In genomic region chr6:168994966-168995365, GRCh38 we compare ENCODE assay signal across 25 cellular contexts.
DNase-seq lines count a peak whose midpoint lies in the region; ATAC-seq, FAIRE-seq and TF ChIP-seq lines count a peak whose summit lies in the region.
"Had no signal": no experiment of that assay in that cellular context is flagged by ENCODE, and none has a peak within 500 bp of the region (broad histone marks: within the 10 kb centered on the region; RNA-seq: fewer than 3 reads in every experiment).

No MANE protein-coding gene starts in this region.

- intact Hi-C loops in Calu3 (cut with micrococcal nuclease; ENCODE audit: unreplicated experiment): no loop called here
- intact Hi-C loops in activated CD4-positive, alpha-beta T cell treated with anti-CD3 and anti-CD28 coated beads for 36 hours (cut with DNase I, micrococcal nuclease): no loop called here
- intact Hi-C loops in CD4-positive, alpha-beta T cell (cut with DNase I, micrococcal nuclease): no loop called here

- no peak overlapping the region for H2BK15ac ChIP-seq in neuronal stem cell (ENCODE audit: low read length)

- TF ChIP-seq CTCF in Calu3 (IDR thresholded peaks at IDR 0.05; ENCODE audit: unreplicated experiment) (no peak), bronchial epithelial cell (IDR thresholded peaks at IDR 0.05; ENCODE audit: insufficient read depth, low read length, severe bottlenecking) (no peak)
- TF ChIP-seq CTCF in CD4-positive, alpha-beta T cell (IDR thresholded peaks at IDR 0.05): no peak

- H3K9ac ChIP-seq in neuronal stem cell (ENCODE audit: low read depth, low read length, poor library complexity): peak overlapping the region; percentile 30

- no peak overlapping the region for H4K8ac ChIP-seq in neuronal stem cell (ENCODE audit: low read depth, low read length)

- H3K27me3 ChIP-seq in bronchial epithelial cell (ENCODE audit: control insufficient read depth, insufficient read depth, low read length): no peaks in the 10 kb centered on the region
- H3K27me3 ChIP-seq in neuronal stem cell (ENCODE audit: control insufficient read depth in 3 of 3, insufficient read depth in 3 of 3, low read depth in 1 of 3, low read length in 3 of 3): no peaks in the 10 kb centered on the region
- no peaks in the 10 kb centered on the region for H3K27me3 ChIP-seq in CD4-positive, alpha-beta T cell (ENCODE audit: control insufficient read depth, insufficient read depth, low read length)
- H3K27me3 ChIP-seq: Peyer's patch, SJCRH30 had no signal

- no peaks in the 10 kb centered on the region for H3K4me1 ChIP-seq in neuronal stem cell (ENCODE audit: control insufficient read depth in 2 of 2, insufficient read depth in 1 of 2, low read depth in 1 of 2, low read length in 2 of 2)
- H3K4me1 ChIP-seq: A549, Peyer's patch had no signal

- DNase-seq in Calu3: peak; percentile 18
- peak; percentile 4 for DNase-seq in HT1080 (ENCODE audit: low read depth)
- no peak for DNase-seq in bronchial epithelial cell (ENCODE audit: low read depth)
- no peak for DNase-seq in neuronal stem cell (ENCODE audit: low spot score)
- DNase-seq in activated CD4-positive, alpha-beta T cell treated with anti-CD3 and anti-CD28 coated beads for 36 hours: no peak
- no peak for DNase-seq in CD4-positive, alpha-beta T cell
- DNase-seq: DMS 273 treated with DMSO at 0.1 percent for 48 hours, DMS79 treated with DMSO at 0.1 percent for 48 hours, KBM-7, NCI-H1105 treated with DMSO at 0.1 percent for 48 hours, NCI-H1694, NCI-H2081, NCI-H2171, NCI-H446, NCI-H526, Peyer's patch, SJCRH30 had no signal

- H3K9me3 Mint-ChIP-seq in Calu3 (ENCODE audit: low read depth, unreplicated experiment): no peaks in the 10 kb centered on the region
- H3K9me3 Mint-ChIP-seq in activated CD4-positive, alpha-beta T cell treated with anti-CD3 and anti-CD28 coated beads for 36 hours (ENCODE audit: low read depth): no peaks in the 10 kb centered on the region
- H3K9me3 Mint-ChIP-seq in CD4-positive, alpha-beta T cell: no peaks in the 10 kb centered on the region

- H3K23ac ChIP-seq in neuronal stem cell (ENCODE audit: low read depth, low read length, poor library complexity): no peak overlapping the region

- H3K4ac ChIP-seq in neuronal stem cell (ENCODE audit: low read length): no peak overlapping the region

- no peak overlapping the region for H3K27ac ChIP-seq in neuronal stem cell (replicated peaks; ENCODE audit: low read length)
- H3K27ac ChIP-seq in CD4-positive, alpha-beta T cell (ENCODE audit: low read depth, low read length): no peak overlapping the region
- H3K27ac ChIP-seq: A549, Peyer's patch, SJCRH30 had no signal

- H3K36me3 ChIP-seq in bronchial epithelial cell (ENCODE audit: control insufficient read depth, insufficient read depth, low read length) (no peaks in the 10 kb centered on the region), neuronal stem cell (replicated peaks in 1 of 2; ENCODE audit: control insufficient read depth in 2 of 2, insufficient read depth in 2 of 2, low read length in 2 of 2) (no peaks in the 10 kb centered on the region)
- H3K36me3 ChIP-seq: Peyer's patch, SJCRH30 had no signal

- no peak for ATAC-seq in activated CD4-positive, alpha-beta T cell treated with anti-CD3 and anti-CD28 coated beads for 36 hours
- ATAC-seq in GM21390 (IDR thresholded peaks at IDR 0.05; ENCODE audit: unreplicated experiment): no peak
- no peak for ATAC-seq in HG02870 (IDR thresholded peaks at IDR 0.05; ENCODE audit: unreplicated experiment)
- ATAC-seq in CD4-positive, alpha-beta T cell (ENCODE audit: poor library complexity): no peak
- ATAC-seq: A549 had no signal

- H3K27ac Mint-ChIP-seq in Calu3 (ENCODE audit: unreplicated experiment): no peak overlapping the region
- no peak overlapping the region for H3K27ac Mint-ChIP-seq in activated CD4-positive, alpha-beta T cell treated with anti-CD3 and anti-CD28 coated beads for 36 hours
- no peak overlapping the region for H3K27ac Mint-ChIP-seq in CD4-positive, alpha-beta T cell
- H3K27ac Mint-ChIP-seq: B cell had no signal

- H2BK12ac ChIP-seq in neuronal stem cell (ENCODE audit: low read length): no peak overlapping the region

- WGBS in neuronal stem cell (ENCODE audit: extremely low coverage in 2 of 2, insufficient read length in 2 of 2, insufficient replicate concordance in 1 of 2), 2 donors: no CpG with 5 or more reads among the region's 5 CpGs

- no peak overlapping the region for H2BK5ac ChIP-seq in neuronal stem cell (ENCODE audit: low read length)

- H4K91ac ChIP-seq in neuronal stem cell (ENCODE audit: low read depth, low read length, poor library complexity): no peak overlapping the region

- no peak overlapping the region for H3K14ac ChIP-seq in neuronal stem cell (ENCODE audit: low read length)

- CTCF ChIA-PET in Calu3 (lab: Charles Lee): interaction anchor here (0.5 kb wide), 1 partner anchor 351 kb away, joined by 3 read pairs; no protein-coding TSS in a partner anchor
- CTCF ChIA-PET in activated CD4-positive, alpha-beta T cell treated with anti-CD3 and anti-CD28 coated beads for 36 hours (lab: Charles Lee): no interaction called here
- CTCF ChIA-PET in CD4-positive, alpha-beta T cell (lab: Charles Lee): no interaction called here

- BruUV-seq in Calu3 (replicated peaks; lab: Mats Ljungman, UMichigan): no TSS peak

- H3K4me1 Mint-ChIP-seq in Calu3 (ENCODE audit: low read depth, unreplicated experiment): no peaks in the 10 kb centered on the region
- H3K4me1 Mint-ChIP-seq in activated CD4-positive, alpha-beta T cell treated with anti-CD3 and anti-CD28 coated beads for 36 hours: no peaks in the 10 kb centered on the region
- no peaks in the 10 kb centered on the region for H3K4me1 Mint-ChIP-seq in CD4-positive, alpha-beta T cell (ENCODE audit: low read depth)
- H3K4me1 Mint-ChIP-seq: B cell, CD14-positive monocyte had no signal

- H3K36me3 Mint-ChIP-seq in Calu3 (ENCODE audit: insufficient read depth, unreplicated experiment): no peaks in the 10 kb centered on the region
- H3K36me3 Mint-ChIP-seq in activated CD4-positive, alpha-beta T cell treated with anti-CD3 and anti-CD28 coated beads for 36 hours (ENCODE audit: low read depth): no peaks in the 10 kb centered on the region
- H3K36me3 Mint-ChIP-seq in CD4-positive, alpha-beta T cell (ENCODE audit: low read depth): no peaks in the 10 kb centered on the region
- H3K36me3 Mint-ChIP-seq: CD14-positive monocyte had no signal

- no peak overlapping the region for H3K4me3 ChIP-seq in bronchial epithelial cell (ENCODE audit: low read depth, low read length)
- H3K4me3 ChIP-seq in neuronal stem cell (ENCODE audit: low read length in 2 of 2): no peak overlapping the region
- H3K4me3 ChIP-seq: A549, Peyer's patch, SJCRH30 had no signal

- no peaks in the 10 kb centered on the region for H3K79me1 ChIP-seq in neuronal stem cell (ENCODE audit: low read depth, low read length)

- no peaks in the 10 kb centered on the region for H3K27me3 Mint-ChIP-seq in Calu3 (ENCODE audit: unreplicated experiment)
- H3K27me3 Mint-ChIP-seq in activated CD4-positive, alpha-beta T cell treated with anti-CD3 and anti-CD28 coated beads for 36 hours: no peaks in the 10 kb centered on the region
- H3K27me3 Mint-ChIP-seq in CD4-positive, alpha-beta T cell: no peaks in the 10 kb centered on the region
- H3K27me3 Mint-ChIP-seq: B cell had no signal

- no peak overlapping the region for H3K4me2 ChIP-seq in neuronal stem cell (ENCODE audit: insufficient read depth, low read length, poor library complexity, severe bottlenecking)
- H3K4me2 ChIP-seq: A549 had no signal

- FAIRE-seq in bronchial epithelial cell (lab: Jason Lieb, UNC): peak; percentile 23
- FAIRE-seq: A549, GM12891, GM18507, H54 had no signal

- POLR2A ChIA-PET in activated CD4-positive, alpha-beta T cell treated with anti-CD3 and anti-CD28 coated beads for 36 hours (lab: Charles Lee): no interaction called here
- POLR2A ChIA-PET in CD4-positive, alpha-beta T cell (lab: Charles Lee): no interaction called here

- H3K4me3 Mint-ChIP-seq in Calu3 (ENCODE audit: low read depth, unreplicated experiment): no peak overlapping the region
- H3K4me3 Mint-ChIP-seq in activated CD4-positive, alpha-beta T cell treated with anti-CD3 and anti-CD28 coated beads for 36 hours: no peak overlapping the region
- no peak overlapping the region for H3K4me3 Mint-ChIP-seq in CD4-positive, alpha-beta T cell
- H3K4me3 Mint-ChIP-seq: B cell, CD14-positive monocyte had no signal

- no peak overlapping the region for H2BK120ac ChIP-seq in neuronal stem cell (ENCODE audit: low read depth, low read length)

- no peaks in the 10 kb centered on the region for H3K9me3 ChIP-seq in neuronal stem cell (replicated peaks in 1 of 2; ENCODE audit: control insufficient read depth in 2 of 2, insufficient read depth in 1 of 2, low read depth in 1 of 2, low read length in 2 of 2)
- no peaks in the 10 kb centered on the region for H3K9me3 ChIP-seq in CD4-positive, alpha-beta T cell (ENCODE audit: control insufficient read depth, low read length)
- H3K9me3 ChIP-seq: A549, Peyer's patch, SJCRH30 had no signal

- no peak overlapping the region for H2AFZ ChIP-seq in neuronal stem cell (ENCODE audit: low read length)

- no peak overlapping the region for H3K18ac ChIP-seq in neuronal stem cell (ENCODE audit: low read length)

- H2AK5ac ChIP-seq in neuronal stem cell (ENCODE audit: low read depth, low read length): no peak overlapping the region

Comparison
In these comparisons a context has a peak if more than half of its experiments do, and no peak if none do; other contexts are left out.
1. DNase-seq: peak in Calu3 (single experiment) and HT1080 (single experiment); none in bronchial epithelial cell (single experiment), neuronal stem cell (single experiment), activated CD4-positive, alpha-beta T cell treated with anti-CD3 and anti-CD28 coated beads for 36 hours (single experiment) and CD4-positive, alpha-beta T cell (0 of 10).